ENCODE assay signal across 2 cellular contexts in the genomic region with DNA sequence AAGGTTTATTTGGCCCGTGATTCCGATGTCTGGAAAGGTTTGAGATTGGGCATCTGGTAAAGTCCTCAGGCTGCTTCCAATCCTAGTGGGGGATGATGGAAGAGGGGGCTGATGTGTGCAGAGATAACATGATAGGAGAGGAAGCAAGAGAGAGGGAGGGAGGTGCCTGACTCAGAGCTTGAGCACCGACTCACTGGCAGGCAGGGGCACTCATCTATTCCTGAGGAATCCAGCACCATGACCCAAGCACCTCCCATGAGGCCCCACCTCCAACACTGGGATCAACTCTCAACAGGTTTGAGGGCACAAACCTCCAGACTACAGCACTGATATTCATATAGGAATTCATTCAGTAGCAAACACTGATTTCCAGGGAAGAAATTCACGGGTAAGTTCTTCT.
TF ChIP-seq lines count a peak whose summit lies in the region.

No MANE protein-coding gene starts in this region.

TF ChIP-seq in HEK293, 187 proteins besides CTCF, POLR2A, EP300 and RAD21:
- no peak for TF ChIP-seq ZNF157 (tag by site-specific recombination; IDR thresholded peaks at IDR 0.05)
- TF ChIP-seq, protein P1, sequence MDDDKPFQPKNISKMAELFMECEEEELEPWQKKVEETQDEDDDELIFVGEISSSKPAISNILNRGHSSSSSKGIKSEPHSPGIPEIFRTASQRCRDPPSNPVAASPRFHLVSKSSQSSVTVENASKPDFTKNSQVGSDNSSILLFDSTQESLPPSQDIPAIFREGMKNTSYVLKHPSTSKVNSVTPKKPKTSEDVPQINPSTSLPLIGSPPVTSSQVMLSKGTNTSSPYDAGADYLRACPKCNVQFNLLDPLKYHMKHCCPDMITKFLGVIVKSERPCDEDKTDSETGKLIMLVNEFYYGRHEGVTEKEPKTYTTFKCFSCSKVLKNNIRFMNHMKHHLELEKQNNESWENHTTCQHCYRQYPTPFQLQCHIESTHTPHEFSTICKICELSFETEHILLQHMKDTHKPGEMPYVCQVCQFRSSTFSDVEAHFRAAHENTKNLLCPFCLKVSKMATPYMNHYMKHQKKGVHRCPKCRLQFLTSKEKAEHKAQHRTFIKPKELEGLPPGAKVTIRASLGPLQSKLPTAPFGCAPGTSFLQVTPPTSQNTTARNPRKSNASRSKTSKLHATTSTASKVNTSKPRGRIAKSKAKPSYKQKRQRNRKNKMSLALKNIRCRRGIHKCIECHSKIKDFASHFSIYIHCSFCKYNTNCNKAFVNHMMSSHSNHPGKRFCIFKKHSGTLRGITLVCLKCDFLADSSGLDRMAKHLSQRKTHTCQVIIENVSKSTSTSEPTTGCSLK (tag by site-specific recombination; IDR thresholded peaks at IDR 0.05): no peak
- no peak for TF ChIP-seq ZNF292 (tag by site-specific recombination; IDR thresholded peaks at IDR 0.05; ENCODE audit: borderline replicate concordance, low read depth)
- TF ChIP-seq, protein P2, sequence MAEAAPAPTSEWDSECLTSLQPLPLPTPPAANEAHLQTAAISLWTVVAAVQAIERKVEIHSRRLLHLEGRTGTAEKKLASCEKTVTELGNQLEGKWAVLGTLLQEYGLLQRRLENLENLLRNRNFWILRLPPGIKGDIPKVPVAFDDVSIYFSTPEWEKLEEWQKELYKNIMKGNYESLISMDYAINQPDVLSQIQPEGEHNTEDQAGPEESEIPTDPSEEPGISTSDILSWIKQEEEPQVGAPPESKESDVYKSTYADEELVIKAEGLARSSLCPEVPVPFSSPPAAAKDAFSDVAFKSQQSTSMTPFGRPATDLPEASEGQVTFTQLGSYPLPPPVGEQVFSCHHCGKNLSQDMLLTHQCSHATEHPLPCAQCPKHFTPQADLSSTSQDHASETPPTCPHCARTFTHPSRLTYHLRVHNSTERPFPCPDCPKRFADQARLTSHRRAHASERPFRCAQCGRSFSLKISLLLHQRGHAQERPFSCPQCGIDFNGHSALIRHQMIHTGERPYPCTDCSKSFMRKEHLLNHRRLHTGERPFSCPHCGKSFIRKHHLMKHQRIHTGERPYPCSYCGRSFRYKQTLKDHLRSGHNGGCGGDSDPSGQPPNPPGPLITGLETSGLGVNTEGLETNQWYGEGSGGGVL (tag by site-specific recombination; IDR thresholded peaks at IDR 0.05): 0 out of 2 replicates have a peak, but pooled peaks have one; percentile 18
- no peak for TF ChIP-seq ZNF433 (tag by site-specific recombination; IDR thresholded peaks at IDR 0.05; ENCODE audit: low read depth)
- TF ChIP-seq INSM2 (tag by site-specific recombination; IDR thresholded peaks at IDR 0.05): no peak
- TF ChIP-seq ZNF629 (tag by site-specific recombination; IDR thresholded peaks at IDR 0.05): no peak
- TF ChIP-seq ZNF112 (tag by site-specific recombination; IDR thresholded peaks at IDR 0.05): no peak
TF ChIP-seq in HEK293: peak in this region for 1.

TF ChIP-seq in K562, 482 proteins besides CTCF, POLR2A, EP300 and RAD21:
- no peak for TF ChIP-seq USF1 (CRISPR knock-in tag; IDR thresholded peaks at IDR 0.05)
- TF ChIP-seq ETV5 (CRISPR knock-in tag; IDR thresholded peaks at IDR 0.05; ENCODE audit: low read depth): no peak
- TF ChIP-seq ARID1B (IDR thresholded peaks at IDR 0.05): no peak
- 0 out of 2 replicates have a peak, but pooled peaks have one; percentile 19 for TF ChIP-seq FOSL1 (tag; conservative IDR thresholded peaks at IDR 0.05)
- TF ChIP-seq SUPT5H (IDR thresholded peaks at IDR 0.05): no peak
- no peak for TF ChIP-seq HDAC8 (tag; IDR thresholded peaks at IDR 0.05)
- no peak for TF ChIP-seq DDX20 (tag; IDR thresholded peaks at IDR 0.05; ENCODE audit: low read depth)
- no peak for TF ChIP-seq RBM17 (IDR thresholded peaks at IDR 0.05; ENCODE audit: borderline replicate concordance, low read depth, low read length)
- TF ChIP-seq ZNF316 (IDR thresholded peaks at IDR 0.05): 0 out of 2 replicates have a peak, but pooled peaks have one; percentile 18
- no peak for TF ChIP-seq KDM5B (IDR thresholded peaks at IDR 0.05; ENCODE audit: insufficient replicate concordance, low read depth, low read length)
- TF ChIP-seq NELFE (IDR thresholded peaks at IDR 0.05; ENCODE audit: insufficient read depth, insufficient read length): no peak
- TF ChIP-seq E2F5 (CRISPR knock-in tag; IDR thresholded peaks at IDR 0.05): no peak
- TF ChIP-seq VEZF1 (CRISPR knock-in tag; IDR thresholded peaks at IDR 0.05): 0 out of 2 replicates have a peak, but pooled peaks have one; percentile 18
- TF ChIP-seq GATA2 (CRISPR knock-in tag; IDR thresholded peaks at IDR 0.05): 0 out of 2 replicates have a peak, but pooled peaks have one; percentile 15
- TF ChIP-seq RNF2 (IDR thresholded peaks at IDR 0.05): no peak
- peak in 1 of 2 experiments; percentile 62; a peak in 1 of 4 replicates for TF ChIP-seq TRIM24 (IDR thresholded peaks at IDR 0.05)
- TF ChIP-seq ZNF280A (IDR thresholded peaks at IDR 0.05; ENCODE audit: low read depth, partially characterized antibody): no peak
- no peak for TF ChIP-seq TCF7L2 (IDR thresholded peaks at IDR 0.05; ENCODE audit: low read depth, low read length)
- TF ChIP-seq C11orf30 (IDR thresholded peaks at IDR 0.05; ENCODE audit: low read depth): no peak
- TF ChIP-seq HMG20A (CRISPR knock-in tag; conservative IDR thresholded peaks at IDR 0.05): no peak
- no peak for TF ChIP-seq ZNF830 (CRISPR knock-in tag; IDR thresholded peaks at IDR 0.05)
- no peak for TF ChIP-seq RBM15 (IDR thresholded peaks at IDR 0.05; ENCODE audit: insufficient read depth, low read length)
- no peak for TF ChIP-seq POLR2AphosphoS5 (IDR thresholded peaks at IDR 0.05; ENCODE audit: control insufficient read depth, insufficient read depth, low read depth, low read length)
- TF ChIP-seq MTA2 (IDR thresholded peaks at IDR 0.05; ENCODE audit: low read depth): no peak
- TF ChIP-seq PRMT5 (CRISPR knock-in tag; IDR thresholded peaks at IDR 0.05): no peak
